In the genomic region with DNA sequence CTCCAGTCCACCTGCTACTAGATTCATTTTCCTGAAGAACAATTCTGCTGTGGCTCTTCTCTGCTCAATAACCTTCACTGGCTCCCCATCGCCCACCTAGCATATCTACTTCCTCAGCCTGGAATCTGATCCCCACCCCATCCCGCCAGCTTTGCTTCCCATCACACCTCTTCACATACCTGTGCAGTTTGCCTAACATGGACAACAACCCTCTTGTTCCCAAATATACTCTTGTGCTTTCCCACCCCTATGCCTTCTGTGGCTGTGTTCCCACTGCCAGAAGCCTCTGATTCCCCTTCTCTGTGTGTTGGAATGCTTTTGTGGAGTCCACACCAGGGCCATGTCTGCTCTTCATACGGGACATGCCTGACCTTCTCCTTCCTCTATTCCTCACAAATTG, we compare ENCODE assay signal across 10 cellular contexts. TPM values are rescaled to one million over a fixed set of nuclear protein-coding genes. Genes with fewer than 3 reads are reported as not detected.
DNase-seq lines count a peak whose midpoint lies in the region; ATAC-seq, FAIRE-seq and TF ChIP-seq lines count a peak whose summit lies in the region.
"Had no signal": no experiment of that assay in that cellular context is flagged by ENCODE, and none has a peak within 500 bp of the region (broad histone marks: within the 10 kb centered on the region; RNA-seq: fewer than 3 reads in every experiment).

No MANE protein-coding gene starts in this region.

- H3K27me3 Mint-ChIP-seq in CD14-positive monocyte (ENCODE audit: low read depth in 3 of 3) = peaks cover 0 to 7% (median 0%) of the 10 kb centered on the region in 3 donors
- peaks cover 7% of the 10 kb centered on the region for H3K27me3 Mint-ChIP-seq in endothelial cell (ENCODE audit: unreplicated experiment)

- no peak for FAIRE-seq in pancreas (lab: Jason Lieb, UNC)

- H2AFZ ChIP-seq in OCI-LY3 (ENCODE audit: low read depth, low read length) = no peak overlapping the region

- H3K9ac ChIP-seq in OCI-LY3 (ENCODE audit: low read length) = peak overlapping the region; percentile 51; the same call in 1 of the 2 replicates

- peaks cover 66% of the 10 kb centered on the region for H3K79me2 ChIP-seq in OCI-LY3 (ENCODE audit: low read length)

- no peaks in the 10 kb centered on the region for H3K27me3 ChIP-seq in OCI-LY3 (ENCODE audit: low read depth, low read length)
- H3K27me3 ChIP-seq in pancreas = no peaks in the 10 kb centered on the region

- H3K4me2 ChIP-seq in OCI-LY3 (ENCODE audit: low read length) = peak overlapping the region; percentile 71

- H3K4me3 Mint-ChIP-seq in CD14-positive monocyte (peak overlapping the region; percentile 43 to 84), endothelial cell (ENCODE audit: unreplicated experiment) (peak overlapping the region; percentile 13)

- H3K27ac ChIP-seq in OCI-LY3 (ENCODE audit: low read length) (peak overlapping the region; percentile 90), pancreas (peak overlapping the region; percentile 61 to 93 (median 86))

- H3K4me1 Mint-ChIP-seq in CD14-positive monocyte = peaks cover 75% of the 10 kb centered on the region
- H3K4me1 Mint-ChIP-seq in endothelial cell (ENCODE audit: unreplicated experiment) = peaks cover 36% of the 10 kb centered on the region

- TF ChIP-seq CTCF in CD14-positive monocyte (IDR thresholded peaks at IDR 0.05) (no peak), OCI-LY3 (IDR thresholded peaks at IDR 0.05; ENCODE audit: low read depth, low read length) (no peak), endothelial cell (IDR thresholded peaks at IDR 0.05; ENCODE audit: unreplicated experiment) (no peak), pancreas (IDR thresholded peaks at IDR 0.05) (no peak)

- WGBS in pancreas, 2 donors = 72 to 80% methylated on average over 3 of the region's 3 CpGs

- no peak for ATAC-seq in pancreas
- ATAC-seq in GM18868 (IDR thresholded peaks at IDR 0.05; ENCODE audit: unreplicated experiment) = no peak
- ATAC-seq in HG03439 (IDR thresholded peaks at IDR 0.05; ENCODE audit: unreplicated experiment) = no peak
- no peak for ATAC-seq in HG02938 (IDR thresholded peaks at IDR 0.05; ENCODE audit: unreplicated experiment)

- intact Hi-C loops in CD14-positive monocyte (cut with micrococcal nuclease) = no loop called here
- intact Hi-C loops in pancreas (cut with DNase I) = no loop called here

- H3K36me3 ChIP-seq in OCI-LY3 (replicated peaks; ENCODE audit: low read depth, low read length) (peaks cover 5% of the 10 kb centered on the region), pancreas (no peaks in the 10 kb centered on the region)

- peak overlapping the region; percentile 90 to 97 (median 94) for H3K27ac Mint-ChIP-seq in CD14-positive monocyte
- peak overlapping the region; percentile 2 for H3K27ac Mint-ChIP-seq in endothelial cell (ENCODE audit: unreplicated experiment)

- H3K9me3 Mint-ChIP-seq in CD14-positive monocyte (peaks cover 0 to 5% (median 0%) of the 10 kb centered on the region in 7 donors), endothelial cell (ENCODE audit: unreplicated experiment) (no peaks in the 10 kb centered on the region)

- no peaks in the 10 kb centered on the region for H4K20me1 ChIP-seq in OCI-LY3 (ENCODE audit: insufficient read depth, low read length)

- peaks cover 75% of the 10 kb centered on the region for H3K4me1 ChIP-seq in OCI-LY3 (ENCODE audit: low read length)
- peaks cover 36 to 53% (median 52%) of the 10 kb centered on the region in 3 donors for H3K4me1 ChIP-seq in pancreas

- H3K36me3 Mint-ChIP-seq in CD14-positive monocyte (peaks cover 5 to 13% of the 10 kb centered on the region in 2 donors), endothelial cell (ENCODE audit: low read depth, unreplicated experiment) (no peaks in the 10 kb centered on the region)

- DNase-seq in CD14-positive monocyte (ENCODE audit: low spot score) = no peak
- no peak for DNase-seq in endothelial cell (ENCODE audit: low spot score)
- DNase-seq in pancreas = no peak
- no peak for DNase-seq in COLO829 (ENCODE audit: low spot score)
- DNase-seq: DMS53, NCI-H1092 had no signal

- H3K9me3 ChIP-seq in OCI-LY3 (ENCODE audit: insufficient read depth, low read length) (no peaks in the 10 kb centered on the region), pancreas (no peaks in the 10 kb centered on the region)

- peak overlapping the region; percentile 49; the same call in 1 of the 2 replicates for H3K4me3 ChIP-seq in OCI-LY3 (ENCODE audit: low read length)
- H3K4me3 ChIP-seq in pancreas = no peak overlapping the region

RNA-seq across cellular contexts. Expression of a gene that starts 29.5 kb away (rescaled TPM):
- polyA plus RNA-seq in CD14-positive monocyte (100 to 1,000 TPM; 146 to 148 TPM), pancreas (10 to 100 TPM; 18.9 to 23.8 TPM)
- total RNA-seq in endothelial cell (ENCODE audit: unreplicated experiment) (54.4 TPM), pancreas (10 to 100 TPM in 3 of 6 donors, 1 to 10 TPM in 3; 6.1 to 21.4 (median 9.8) TPM)
